In the genomic region with DNA sequence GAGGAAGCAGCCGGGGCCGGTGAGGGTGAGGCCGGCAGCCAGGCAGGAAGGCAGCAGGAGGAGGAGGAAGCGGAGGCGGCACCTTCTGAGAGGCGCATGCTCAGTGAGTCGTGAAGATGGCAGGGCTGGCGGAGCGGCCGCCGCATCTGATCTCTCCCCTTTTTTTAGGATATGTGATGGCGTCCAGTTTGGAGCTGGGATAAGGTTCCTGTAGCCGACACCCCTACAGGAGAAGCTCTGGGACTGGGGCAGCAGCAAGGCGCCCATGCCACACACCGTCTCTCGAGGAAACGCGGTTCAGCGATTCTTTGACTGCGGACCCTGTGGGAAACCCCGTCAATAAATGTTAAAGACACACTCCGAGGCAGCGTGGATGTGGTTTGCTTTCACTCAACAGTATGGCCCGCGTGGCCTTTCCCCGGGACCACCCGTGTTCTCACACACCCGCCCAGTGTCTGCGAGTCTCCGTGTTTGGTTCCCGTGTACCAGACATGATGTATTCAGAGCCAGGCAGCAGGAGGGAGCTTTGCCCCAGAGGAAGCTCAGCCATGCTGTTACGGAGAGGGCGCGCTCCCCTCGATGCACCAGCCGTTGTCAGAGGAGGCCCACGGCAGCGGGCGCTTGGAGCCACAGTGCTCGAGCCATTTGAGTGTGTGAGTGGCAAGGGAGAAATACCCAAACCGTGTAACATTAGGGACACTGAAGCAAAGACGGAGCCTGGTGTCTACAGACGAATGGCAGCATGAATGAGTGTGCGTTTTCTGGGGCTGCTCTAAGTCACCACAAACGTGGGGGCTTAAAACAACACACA, we compare ENCODE assay signal across 8 cellular contexts. TPM values are rescaled to one million over a fixed set of nuclear protein-coding genes. Genes with fewer than 3 reads are reported as not detected.
A peak's percentile ranks its signal among the peaks of the same experiment; 100 is the strongest.
DNase-seq lines count a peak whose midpoint lies in the region; ATAC-seq and TF ChIP-seq lines count a peak whose summit lies in the region.

No MANE protein-coding gene starts in this region.

- peak overlapping the region; percentile 96 for H3K27ac Mint-ChIP-seq in activated T-cell treated with anti-CD3 and anti-CD28 coated beads, Interleukin-2, amount 50 U/mL, for 24 hours

- H3K36me3 Mint-ChIP-seq in activated T-cell treated with anti-CD3 and anti-CD28 coated beads, Interleukin-2, amount 50 U/mL, for 24 hours (ENCODE audit: low read depth): peaks cover 91% of the 10 kb centered on the region

- no peaks in the 10 kb centered on the region for H3K9me3 Mint-ChIP-seq in activated T-cell treated with anti-CD3 and anti-CD28 coated beads, Interleukin-2, amount 50 U/mL, for 24 hours

- DNase-seq in activated T-cell treated with anti-CD3 and anti-CD28 coated beads, Interleukin-2, amount 50 U/mL, for 24 hours: peak; percentile 81
- DNase-seq in kidney epithelial cell (ENCODE audit: low read depth): no peak
- peak; percentile 51 to 61 for DNase-seq in stimulated activated CD8-positive, alpha-beta memory T cell treated with anti-CD3 and anti-CD28 coated beads, Interleukin-15, amount 100 ng/mL, for 4 hours (ENCODE audit: low read depth in 2 of 2)
- DNase-seq in HUDEP-2 (lab: John Stamatoyannopoulos, UW; ENCODE audit: unreplicated experiment in 76 of 76): no peak
- DNase-seq in midbrain (lab: John Stamatoyannopoulos, UW): no peak

- peak overlapping the region; percentile 92 for H3K4me2 ChIP-seq in BLaER1

- H3K27me3 ChIP-seq in BLaER1: no peaks in the 10 kb centered on the region
- H3K27me3 ChIP-seq in kidney epithelial cell (ENCODE audit: control insufficient read depth, insufficient read depth, low read length): no peaks in the 10 kb centered on the region

- peak; percentile 65 for ATAC-seq in HG03196 (IDR thresholded peaks at IDR 0.05; ENCODE audit: unreplicated experiment)
- ATAC-seq in esophagus mucosa: no peak

- no peaks in the 10 kb centered on the region for H3K9me3 ChIP-seq in BLaER1

- H3K27ac ChIP-seq in BLaER1: peak overlapping the region; percentile 59

- H3K9ac ChIP-seq in BLaER1: peak overlapping the region; percentile 68

- H3K4me3 Mint-ChIP-seq in activated T-cell treated with anti-CD3 and anti-CD28 coated beads, Interleukin-2, amount 50 U/mL, for 24 hours: peak overlapping the region; percentile 88

- H3K4me1 Mint-ChIP-seq in activated T-cell treated with anti-CD3 and anti-CD28 coated beads, Interleukin-2, amount 50 U/mL, for 24 hours (ENCODE audit: low read depth): peaks cover 35% of the 10 kb centered on the region

- H3K4me1 ChIP-seq in BLaER1: peaks cover 56% of the 10 kb centered on the region

- peaks cover 65% of the 10 kb centered on the region for H3K36me3 ChIP-seq in BLaER1
- peaks cover 3% of the 10 kb centered on the region for H3K36me3 ChIP-seq in kidney epithelial cell (ENCODE audit: control insufficient read depth, insufficient read depth, low read length)

- TF ChIP-seq CTCF in kidney epithelial cell (IDR thresholded peaks at IDR 0.05; ENCODE audit: insufficient read depth, low read length, poor library complexity, severe bottlenecking): no peak

- H3K4me3 ChIP-seq in BLaER1 (peak overlapping the region; percentile 64), kidney epithelial cell (ENCODE audit: low read depth, low read length) (peak overlapping the region; percentile 19)

- peaks cover 32% of the 10 kb centered on the region for H4K20me1 ChIP-seq in BLaER1

- no peaks in the 10 kb centered on the region for H3K27me3 Mint-ChIP-seq in activated T-cell treated with anti-CD3 and anti-CD28 coated beads, Interleukin-2, amount 50 U/mL, for 24 hours

RNA-seq across cellular contexts. Expression of a gene that starts 27.7 kb away (rescaled TPM):
- 94.6 and 94.9 TPM in 2 replicates for total RNA-seq in kidney epithelial cell
- 6.7 TPM for total RNA-seq in esophagus mucosa

RNA-seq across cellular contexts. Expression of a gene that starts 41.1 kb away (rescaled TPM):
- total RNA-seq in kidney epithelial cell (36.6 and 41.4 TPM in 2 replicates), esophagus mucosa (37.2 TPM)

Comparison
In these comparisons a context has a peak if more than half of its experiments do, and no peak if none do; other contexts are left out.
1. DNase-seq: peak in activated T-cell treated with anti-CD3 and anti-CD28 coated beads, Interleukin-2, amount 50 U/mL, for 24 hours (single experiment) and stimulated activated CD8-positive, alpha-beta memory T cell treated with anti-CD3 and anti-CD28 coated beads, Interleukin-15, amount 100 ng/mL, for 4 hours (2 of 2); none in kidney epithelial cell (single experiment), HUDEP-2 (0 of 76) and midbrain (single experiment).
2. RNA of a gene that starts 27.7 kb away (total RNA-seq): 94.6 to 94.9 TPM in kidney epithelial cell; 6.7 TPM in esophagus mucosa (single experiment); every median in the first group is over 10 times any median in the second.